In the genomic region with DNA sequence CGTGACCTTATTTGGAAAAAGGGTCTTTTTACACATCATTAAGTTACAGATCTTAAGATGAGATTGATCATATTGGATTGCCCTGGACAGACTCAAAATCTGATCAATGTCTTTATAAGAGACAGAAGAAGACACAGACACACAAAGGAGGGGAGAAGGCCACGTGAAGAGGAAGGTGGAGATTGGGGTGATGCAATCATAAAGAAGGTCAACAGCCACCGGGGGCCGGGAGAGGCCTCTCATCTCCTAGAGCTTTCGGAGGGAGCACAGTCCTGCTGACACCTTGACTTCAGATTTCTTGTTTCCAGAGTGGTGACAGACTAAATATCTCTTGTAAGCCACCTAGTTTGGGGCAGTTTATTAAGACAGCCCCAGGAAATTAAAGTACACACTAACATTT, we compare ENCODE assay signal across 20 cellular contexts.
"Had no signal": no experiment of that assay in that cellular context is flagged by ENCODE, and none has a peak within 500 bp of the region (broad histone marks: within the 10 kb centered on the region; RNA-seq: fewer than 3 reads in every experiment).

No MANE protein-coding gene starts in this region.

- H3K4me3 Mint-ChIP-seq: IgD-negative memory B cell had no signal

- H3K9me3 ChIP-seq: SJSA1 had no signal

- H3K4me1 ChIP-seq: SJSA1 had no signal

- H3K36me3 ChIP-seq: SJSA1 had no signal

- DNase-seq: KBM-7, NCI-H1092, NCI-H1105 treated with DMSO at 0.1 percent for 48 hours, NCI-H1417 treated with DMSO at 0.1 percent for 48 hours, NCI-H146, NCI-H1694 treated with DMSO at 0.1 percent for 48 hours, NCI-H1930, NCI-H2081, NCI-H2107, NCI-H2227 treated with DMSO at 0.1 percent for 48 hours, NCI-H524, NCI-H526 treated with DMSO at 0.1 percent for 48 hours, NCI-H748 treated with DMSO at 0.1 percent for 48 hours, Right ventricle myocardium superior, RPMI8226, SIG-M5, SW 1271 had no signal

- H3K4me3 ChIP-seq: SJSA1, SK-N-MC had no signal

- H3K9me3 Mint-ChIP-seq: IgD-negative memory B cell had no signal

- H3K4me1 Mint-ChIP-seq: IgD-negative memory B cell had no signal

- H3K27ac ChIP-seq: SJSA1, SK-N-MC had no signal
